In genomic region chr3:165389653-165390052, GRCh38 we compare ENCODE assay signal across 23 cellular contexts.
"Had no signal": no experiment of that assay in that cellular context is flagged by ENCODE, and none has a peak within 500 bp of the region (broad histone marks: within the 10 kb centered on the region; RNA-seq: fewer than 3 reads in every experiment).

No MANE protein-coding gene starts in this region.

- H3K27me3 Mint-ChIP-seq: naive B cell had no signal

- H3K4me3 Mint-ChIP-seq: immature natural killer cell, mesothelial cell of epicardium, naive B cell had no signal

- H3K36me3 ChIP-seq: colonic mucosa, esophagus muscularis mucosa, gastroesophageal sphincter, lower lobe of right lung had no signal

- H3K4me1 ChIP-seq: colonic mucosa, foreskin keratinocyte, lower lobe of right lung had no signal

- DNase-seq: colonic mucosa; dermis blood vessel endothelial cell; dorsolateral prefrontal cortex; effector CD4-positive, alpha-beta T cell; effector memory CD4-positive, alpha-beta T cell; foreskin keratinocyte; head of caudate nucleus; hypothalamus; immature natural killer cell; kidney; kidney glomerular epithelial cell; left colon; left ventricle myocardium superior; lower lobe of right lung; mucosa of descending colon; naive B cell had no signal

- ATAC-seq: foreskin keratinocyte, left colon, left lobe of liver, lower lobe of right lung, mucosa of descending colon had no signal

- H3K79me2 ChIP-seq: hepatocyte had no signal

- H3K36me3 Mint-ChIP-seq: immature natural killer cell, mesothelial cell of epicardium, naive B cell had no signal

- H3K27ac Mint-ChIP-seq: immature natural killer cell, mesothelial cell of epicardium, naive B cell had no signal

- H3K4me2 ChIP-seq: hepatocyte had no signal

- H3K4me1 Mint-ChIP-seq: immature natural killer cell, mesothelial cell of epicardium, naive B cell had no signal

- H3K4me3 ChIP-seq: colonic mucosa, dorsolateral prefrontal cortex, esophagus muscularis mucosa, gastroesophageal sphincter, hepatocyte, lower lobe of right lung, mucosa of descending colon had no signal

- H3K27ac ChIP-seq: colonic mucosa, esophagus muscularis mucosa, foreskin keratinocyte, hepatocyte, lower lobe of right lung had no signal

- H3K27me3 ChIP-seq: colonic mucosa, dorsolateral prefrontal cortex, esophagus muscularis mucosa, foreskin keratinocyte, gastroesophageal sphincter, hepatocyte had no signal

- H3K9me3 ChIP-seq: colonic mucosa, lower lobe of right lung, mucosa of descending colon had no signal

- FAIRE-seq: endothelial cell of umbilical vein, frontal cortex, kidney had no signal

- H2AFZ ChIP-seq: hepatocyte had no signal
